ENCODE assay signal across 22 cellular contexts in genomic region chr12:126228936-126229335, GRCh38.
"Had no signal": no experiment of that assay in that cellular context is flagged by ENCODE, and none has a peak within 500 bp of the region (broad histone marks: within the 10 kb centered on the region; RNA-seq: fewer than 3 reads in every experiment).

No MANE protein-coding gene starts in this region.

- ATAC-seq: stimulated activated effector memory CD8-positive, alpha-beta T cell treated with anti-CD3 and anti-CD28 coated beads, Interleukin-12 subunit alpha, Interleukin-12 subunit beta, amount 100 ng/mL, for 72 hours; stimulated activated memory B cell treated with anti-CD40 and anti-IgM and Interleukin-4, amounts not matched to agents 10 μg/mL and 1 μg/mL and 100 μg/mL, for 72 hours; stimulated activated naive B cell treated with anti-CD40 and anti-IgM and Interleukin-4, amounts not matched to agents 10 μg/mL and 1 μg/mL and 100 μg/mL, for 72 hours; stimulated activated naive CD8-positive, alpha-beta T cell treated with anti-CD3 and anti-CD28 coated beads, Interleukin-15, amount 100 ng/mL, for 72 hours; stimulated activated naive CD8-positive, alpha-beta T cell treated with anti-CD3 and anti-CD28 coated beads, Interleukin-15, Interleukin-2, amounts not matched to agents 100 U/mL and 50 U/mL, for 24 hours; upper lobe of right lung had no signal

- DNase-seq: stimulated activated CD4-positive, alpha-beta T cell treated with anti-CD3 and anti-CD28 coated beads, Interleukin-2, amount 100 ng/mL, for 48 hours; stimulated activated CD4-positive, alpha-beta T cell treated with anti-CD3 and anti-CD28 coated beads, Interleukin-4, amount 100 ng/mL, for 1 hour; stimulated activated CD4-positive, alpha-beta T cell treated with anti-CD3 and anti-CD28 coated beads, Interleukin-4, amount 100 ng/mL, for 24 hours; stimulated activated CD4-positive, alpha-beta T cell treated with anti-CD3 and anti-CD28 coated beads, Interleukin-4, amount 100 ng/mL, for 4 hours; stimulated activated CD8-positive, alpha-beta memory T cell treated with anti-CD3 and anti-CD28 coated beads, Interleukin-4, amount 100 ng/mL, for 48 hours; stimulated activated naive B cell treated with anti-CD40 and anti-IgM and Interleukin-4, amounts not matched to agents 10 μg/mL and 1 μg/mL and 100 μg/mL, for 72 hours; stimulated activated naive CD4-positive, alpha-beta T cell; stimulated activated naive CD4-positive, alpha-beta T cell treated with Interleukin-2 at 50 U/mL for 16 hours; stimulated activated naive CD8-positive, alpha-beta T cell treated with anti-CD3 and anti-CD28 coated beads, Interleukin-15, amount 100 ng/mL, for 72 hours; stimulated activated naive CD8-positive, alpha-beta T cell treated with anti-CD3 and anti-CD28 coated beads, Interleukin-15, Interleukin-2, amounts not matched to agents 100 U/mL and 50 U/mL, for 24 hours; stomach; substantia nigra; testis; thyroid gland; tibial artery; transverse colon; trophoblast cell; upper lobe of left lung; upper lobe of right lung; uterus had no signal
